ENCODE assay signal across 9 cellular contexts in genomic region chr7:32053204-32053603, GRCh38. TPM values are rescaled to one million over a fixed set of nuclear protein-coding genes. Genes with fewer than 3 reads are reported as not detected.
"Had no signal": no experiment of that assay in that cellular context is flagged by ENCODE, and none has a peak within 500 bp of the region (broad histone marks: within the 10 kb centered on the region; RNA-seq: fewer than 3 reads in every experiment).

No MANE protein-coding gene starts in this region.

- H3K36me3 ChIP-seq: HAP-1 had no signal

- H3K4me1 ChIP-seq: HAP-1 had no signal

- H3K9ac ChIP-seq: GM23248 had no signal

- H3K4me3 ChIP-seq: GM23248, HAP-1 had no signal

- H3K9me3 ChIP-seq: HAP-1 had no signal

- DNase-seq: GM23248, GOT3, H7, HFFc6 had no signal

- H2AFZ ChIP-seq: GM23248 had no signal

- ATAC-seq: HCT116, HepG2 had no signal

- H3K27ac ChIP-seq: GM23248, HL-60 had no signal

RNA-seq across cellular contexts. Expression of gene PDE1C, which starts 17.0 kb away (rescaled TPM):
- total RNA-seq: HepG2 had no signal
- polyA plus RNA-seq: HepG2, IgD-negative memory B cell had no signal
